ENCODE assay signal across 13 cellular contexts in genomic region chr2:213104903-213105202, GRCh38. TPM values are rescaled to one million over a fixed set of nuclear protein-coding genes. Genes with fewer than 3 reads are reported as not detected.
DNase-seq lines count a peak whose midpoint lies in the region; ATAC-seq and TF ChIP-seq lines count a peak whose summit lies in the region.
"Had no signal": no experiment of that assay in that cellular context is flagged by ENCODE, and none has a peak within 500 bp of the region (broad histone marks: within the 10 kb centered on the region; RNA-seq: fewer than 3 reads in every experiment).

No MANE protein-coding gene starts in this region.

- H3K4ac ChIP-seq in H9 (ENCODE audit: low read depth, low read length), result no peak overlapping the region

- H3K79me1 ChIP-seq in H9 (ENCODE audit: insufficient read depth, low read depth, low read length, poor library complexity, severe bottlenecking), result no peaks in the 10 kb centered on the region

- H3K18ac ChIP-seq in H9 (ENCODE audit: insufficient read length, low read depth, low read length), result no peak overlapping the region

- H3K9me3 ChIP-seq in CD4-positive, alpha-beta T cell (ENCODE audit: control insufficient read depth, low read length), result no peaks in the 10 kb centered on the region
- no peaks in the 10 kb centered on the region for H3K9me3 ChIP-seq in H9 (ENCODE audit: control insufficient read depth, low read depth, low read length)
- H3K9me3 ChIP-seq in naive thymus-derived CD4-positive, alpha-beta T cell (ENCODE audit: control insufficient read depth in 2 of 3, low read length in 3 of 3), result no peaks in the 10 kb centered on the region

- H3K9me3 Mint-ChIP-seq in CD4-positive, alpha-beta T cell, result no peaks in the 10 kb centered on the region
- no peaks in the 10 kb centered on the region for H3K9me3 Mint-ChIP-seq in H9
- H3K9me3 Mint-ChIP-seq in activated naive CD8-positive, alpha-beta T cell treated with anti-CD3 and anti-CD28 coated beads, Interleukin-2, amount 10 ng/mL, durations not matched to agents 7 days and 5 days, result no peaks in the 10 kb centered on the region
- no peaks in the 10 kb centered on the region for H3K9me3 Mint-ChIP-seq in naive thymus-derived CD4-positive, alpha-beta T cell

- no peak overlapping the region for H4K8ac ChIP-seq in H9 (replicated peaks; ENCODE audit: insufficient read length, low read depth, low read length)

- no peaks in the 10 kb centered on the region for H3K23me2 ChIP-seq in H9 (ENCODE audit: insufficient read length, low read depth, low read length, poor library complexity, severe bottlenecking)

- H3K4me3 ChIP-seq in naive thymus-derived CD4-positive, alpha-beta T cell (ENCODE audit: low read length), result no peak overlapping the region
- H3K4me3 ChIP-seq in H7 (ENCODE audit: insufficient read depth, low read depth, low read length), result no peak overlapping the region

- H3K14ac ChIP-seq in H9 (ENCODE audit: insufficient read depth, low read length), result no peak overlapping the region

- no peak overlapping the region for H3K56ac ChIP-seq in H9 (ENCODE audit: insufficient read length, low read depth, low read length)

- CTCF ChIA-PET in CD4-positive, alpha-beta T cell (lab: Charles Lee), result no interaction called here
- CTCF ChIA-PET in naive thymus-derived CD4-positive, alpha-beta T cell (lab: Charles Lee), result interaction anchor here (0.6 kb wide), 1 partner anchor 144 kb away, joined by 6 read pairs; no protein-coding TSS in a partner anchor

- H3K27ac ChIP-seq in CD4-positive, alpha-beta T cell (ENCODE audit: low read depth, low read length), result no peak overlapping the region
- no peak overlapping the region for H3K27ac ChIP-seq in H9 (ENCODE audit: insufficient read length, low read depth, low read length)
- no peak overlapping the region for H3K27ac ChIP-seq in naive thymus-derived CD4-positive, alpha-beta T cell (ENCODE audit: low read depth, low read length)

- no peak overlapping the region for H3K9ac ChIP-seq in H9 (ENCODE audit: extremely low read depth, insufficient read length, low read length)

- H4K20me1 ChIP-seq in H9 (ENCODE audit: control insufficient read depth, insufficient read depth, insufficient read length), result no peaks in the 10 kb centered on the region

- no peak overlapping the region for H2BK20ac ChIP-seq in H9 (ENCODE audit: low read depth, low read length, poor library complexity, severe bottlenecking)

- H3K4me3 Mint-ChIP-seq in CD4-positive, alpha-beta T cell, result peak overlapping the region; percentile 78
- H3K4me3 Mint-ChIP-seq in H9, result no peak overlapping the region
- H3K4me3 Mint-ChIP-seq in activated naive CD8-positive, alpha-beta T cell treated with anti-CD3 and anti-CD28 coated beads, Interleukin-2, amount 10 ng/mL, durations not matched to agents 7 days and 5 days, result peak overlapping the region; percentile 74
- peak overlapping the region in 8 of 10 donors; percentile 4 to 74 (median 64) for H3K4me3 Mint-ChIP-seq in naive thymus-derived CD4-positive, alpha-beta T cell

- H3T11ph ChIP-seq in H9 (ENCODE audit: low read length), result no peak overlapping the region

- H2BK15ac ChIP-seq in H9 (ENCODE audit: low read depth, low read length), result no peak overlapping the region

- no peaks in the 10 kb centered on the region for H3K27me3 ChIP-seq in CD4-positive, alpha-beta T cell (ENCODE audit: control insufficient read depth, insufficient read depth, low read length)
- no peaks in the 10 kb centered on the region for H3K27me3 ChIP-seq in H9 (ENCODE audit: insufficient read depth, low read length)
- H3K27me3 ChIP-seq in naive thymus-derived CD4-positive, alpha-beta T cell (ENCODE audit: control insufficient read depth in 2 of 2, insufficient read depth in 2 of 2, low read length in 2 of 2), result no peaks in the 10 kb centered on the region
- no peaks in the 10 kb centered on the region for H3K27me3 ChIP-seq in H7 (ENCODE audit: control insufficient read depth, insufficient read depth, low read length)

- H3K4me1 Mint-ChIP-seq in CD4-positive, alpha-beta T cell (ENCODE audit: low read depth), result peaks cover 53% of the 10 kb centered on the region
- peaks cover 0 to 8% of the 10 kb centered on the region in 2 experiments; a peak in 2 of 4 replicates for H3K4me1 Mint-ChIP-seq in H9
- H3K4me1 Mint-ChIP-seq in activated naive CD8-positive, alpha-beta T cell treated with anti-CD3 and anti-CD28 coated beads, Interleukin-2, amount 10 ng/mL, durations not matched to agents 7 days and 5 days, result peaks cover 31% of the 10 kb centered on the region
- peaks cover 0 to 39% (median 15%) of the 10 kb centered on the region in 7 donors for H3K4me1 Mint-ChIP-seq in naive thymus-derived CD4-positive, alpha-beta T cell

- TF ChIP-seq CTCF in CD4-positive, alpha-beta T cell (IDR thresholded peaks at IDR 0.05), result no peak
- TF ChIP-seq CTCF in H9 (conservative IDR thresholded peaks at IDR 0.05), result no peak

- H3K23ac ChIP-seq in H9 (ENCODE audit: insufficient read length, low read depth, low read length), result no peak overlapping the region

- intact Hi-C loops in CD4-positive, alpha-beta T cell (cut with DNase I, micrococcal nuclease), result no loop called here
- intact Hi-C loops in naive thymus-derived CD4-positive, alpha-beta T cell (cut with micrococcal nuclease), result loop anchor here (2.0 to 5.0 kb wide), 2 partner anchors 46 to 73 kb away; partner anchors contain the start of gene IKZF2 (in 1 of the 2)
- intact Hi-C loops in posterior vena cava (cut with DNase I), result no loop called here

- H2AK5ac ChIP-seq in H9 (ENCODE audit: insufficient read length, low read length), result no peak overlapping the region

- peaks cover 2% of the 10 kb centered on the region; the same call in 1 of the 2 replicates for H3K4me1 ChIP-seq in H9 (ENCODE audit: insufficient read depth, low read length)
- peaks cover 4 to 5% of the 10 kb centered on the region in 2 donors for H3K4me1 ChIP-seq in naive thymus-derived CD4-positive, alpha-beta T cell (ENCODE audit: control insufficient read depth in 2 of 2, insufficient read depth in 2 of 2, low read length in 2 of 2)

- H4K5ac ChIP-seq in H9 (ENCODE audit: insufficient read length, low read depth, low read length), result no peak overlapping the region

- no peak for ATAC-seq in CD4-positive, alpha-beta T cell (ENCODE audit: poor library complexity)
- no peak for ATAC-seq in activated naive CD8-positive, alpha-beta T cell treated with anti-CD3 and anti-CD28 coated beads, Interleukin-2, amount 10 ng/mL, durations not matched to agents 7 days and 5 days (ENCODE audit: low read depth)
- ATAC-seq in naive thymus-derived CD4-positive, alpha-beta T cell, result no peak
- ATAC-seq: HCT116 had no signal

- no peak overlapping the region for H3K4me2 ChIP-seq in H9 (ENCODE audit: insufficient read depth, insufficient read length, low read length)

- H2AFZ ChIP-seq in H9 (ENCODE audit: low read length), result no peak overlapping the region

- no peak overlapping the region for H2BK120ac ChIP-seq in H9 (ENCODE audit: low read depth, low read length, poor library complexity, severe bottlenecking)

- no peak overlapping the region for H2BK12ac ChIP-seq in H9 (ENCODE audit: insufficient read length, low read depth, low read length)

- H3K36me3 Mint-ChIP-seq in CD4-positive, alpha-beta T cell (ENCODE audit: low read depth), result no peaks in the 10 kb centered on the region
- no peaks in the 10 kb centered on the region for H3K36me3 Mint-ChIP-seq in H9 (ENCODE audit: insufficient read depth in 1 of 3, low read depth in 3 of 3)
- peaks cover 16% of the 10 kb centered on the region for H3K36me3 Mint-ChIP-seq in activated naive CD8-positive, alpha-beta T cell treated with anti-CD3 and anti-CD28 coated beads, Interleukin-2, amount 10 ng/mL, durations not matched to agents 7 days and 5 days
- no peaks in the 10 kb centered on the region for H3K36me3 Mint-ChIP-seq in naive thymus-derived CD4-positive, alpha-beta T cell

- no peaks in the 10 kb centered on the region for H3K79me2 ChIP-seq in H9 (ENCODE audit: insufficient read depth, low read length)

- no peaks in the 10 kb centered on the region for H3K36me3 ChIP-seq in naive thymus-derived CD4-positive, alpha-beta T cell (ENCODE audit: control insufficient read depth in 2 of 3, insufficient read depth in 3 of 3, low read length in 3 of 3)
- H3K36me3 ChIP-seq in H7 (replicated peaks; ENCODE audit: control insufficient read depth, insufficient read depth, low read length), result no peaks in the 10 kb centered on the region

- no peak for DNase-seq in CD4-positive, alpha-beta T cell
- DNase-seq in H9 (no peak), NOMO-1 treated with DMSO at 0.1 percent for 48 hours (lab: John Stamatoyannopoulos, UW; ENCODE audit: unreplicated experiment) (no peak), kidney glomerular epithelial cell (lab: John Stamatoyannopoulos, UW) (no peak), H7 (no peak), posterior vena cava (ENCODE audit: low spot score) (no peak)
- DNase-seq in activated naive CD8-positive, alpha-beta T cell treated with anti-CD3 and anti-CD28 coated beads, Interleukin-2, amount 10 ng/mL, durations not matched to agents 7 days and 5 days, result no peak
- DNase-seq in naive thymus-derived CD4-positive, alpha-beta T cell, result no peak
- DNase-seq: activated CD4-positive, alpha-beta T cell treated with anti-CD3 and anti-CD28 coated beads for 48 hours; NCI-H1436 treated with DMSO at 0.1 percent for 48 hours; NCI-H226; substantia nigra had no signal

- no peak overlapping the region for H2BK5ac ChIP-seq in H9 (ENCODE audit: insufficient read length, low read length)

- POLR2A ChIA-PET in CD4-positive, alpha-beta T cell (lab: Charles Lee), result interaction anchor here (0.6 to 2.0 kb wide), 4 partner anchors 8 to 47 kb away, joined by 3 to 6 read pairs (median 4); partner anchors contain the start of gene IKZF2
- POLR2A ChIA-PET in activated naive CD8-positive, alpha-beta T cell treated with anti-CD3 and anti-CD28 coated beads, Interleukin-2, amount 10 ng/mL, durations not matched to agents 7 days and 5 days (lab: Charles Lee), result interaction anchor here (1.1 to 2.3 kb wide), 2 partner anchors 14 to 17 kb away, joined by 3 to 8 read pairs; no protein-coding TSS in a partner anchor
- POLR2A ChIA-PET in naive thymus-derived CD4-positive, alpha-beta T cell (lab: Charles Lee), result no interaction called here

- H4K91ac ChIP-seq in H9 (ENCODE audit: insufficient read length, low read depth, low read length), result no peak overlapping the region

- peak overlapping the region; percentile 68 for H3K27ac Mint-ChIP-seq in CD4-positive, alpha-beta T cell
- peak overlapping the region in 2 of 3 experiments; percentile 7 to 31; a peak in 2 of 7 replicates for H3K27ac Mint-ChIP-seq in H9
- H3K27ac Mint-ChIP-seq in activated naive CD8-positive, alpha-beta T cell treated with anti-CD3 and anti-CD28 coated beads, Interleukin-2, amount 10 ng/mL, durations not matched to agents 7 days and 5 days, result peak overlapping the region; percentile 72
- peak overlapping the region in 5 of 9 donors; percentile 0 to 79 (median 25) for H3K27ac Mint-ChIP-seq in naive thymus-derived CD4-positive, alpha-beta T cell

- H3K27me3 Mint-ChIP-seq in CD4-positive, alpha-beta T cell, result no peaks in the 10 kb centered on the region
- H3K27me3 Mint-ChIP-seq in H9 (ENCODE audit: low read depth), result no peaks in the 10 kb centered on the region
- H3K27me3 Mint-ChIP-seq in activated naive CD8-positive, alpha-beta T cell treated with anti-CD3 and anti-CD28 coated beads, Interleukin-2, amount 10 ng/mL, durations not matched to agents 7 days and 5 days, result peaks cover 5% of the 10 kb centered on the region
- H3K27me3 Mint-ChIP-seq in naive thymus-derived CD4-positive, alpha-beta T cell, result peaks cover 0 to 5% (median 0%) of the 10 kb centered on the region in 5 donors

RNA-seq across cellular contexts. Expression of gene IKZF2, which starts 46.6 kb away (rescaled TPM):
- total RNA-seq in CD4-positive, alpha-beta T cell, result 1 to 10 TPM; 8.7 to 8.9 TPM
- total RNA-seq in H9 (2021), result 1.9 and 3.0 TPM in 2 replicates
- 10 to 100 TPM; 18.7 to 20.6 TPM for total RNA-seq in activated naive CD8-positive, alpha-beta T cell treated with anti-CD3 and anti-CD28 coated beads, Interleukin-2, amount 10 ng/mL, durations not matched to agents 7 days and 5 days
- total RNA-seq in naive thymus-derived CD4-positive, alpha-beta T cell, result 10 to 100 TPM in 1 of 5 experiments, 1 to 10 TPM in 4; 3.4 to 23.4 (median 7.3) TPM
- 1 to 10 TPM in 1 of 2 donors, under 1 TPM in 1; 0.26 to 1.9 TPM for polyA plus RNA-seq in naive thymus-derived CD4-positive, alpha-beta T cell
- 0.97 and 2.3 TPM in 2 replicates for total RNA-seq in H7 (2014; rRNA removed; shearing (Covaris generic))
- 1 to 10 TPM; 7.3 to 8.8 TPM for total RNA-seq in posterior vena cava

Comparison
In these comparisons a context has a peak if more than half of its experiments do, and no peak if none do; other contexts are left out.
1. H3K27ac Mint-ChIP-seq: peak in every context shown above with its lines; median percentile 72 in activated naive CD8-positive, alpha-beta T cell treated with anti-CD3 and anti-CD28 coated beads, Interleukin-2, amount 10 ng/mL, durations not matched to agents 7 days and 5 days; 68 in CD4-positive, alpha-beta T cell; 25 in naive thymus-derived CD4-positive, alpha-beta T cell; 19 in H9.
2. H3K4me3 Mint-ChIP-seq: peak in CD4-positive, alpha-beta T cell (single experiment), activated naive CD8-positive, alpha-beta T cell treated with anti-CD3 and anti-CD28 coated beads, Interleukin-2, amount 10 ng/mL, durations not matched to agents 7 days and 5 days (single experiment) and naive thymus-derived CD4-positive, alpha-beta T cell (8 of 10); none in H9 (0 of 2).
3. intact Hi-C loops: an anchor here in naive thymus-derived CD4-positive, alpha-beta T cell (2.0 to 5.0 kb wide); none called in CD4-positive, alpha-beta T cell and posterior vena cava.